37 cellular contexts compared by ENCODE assay signal in the genomic region with DNA sequence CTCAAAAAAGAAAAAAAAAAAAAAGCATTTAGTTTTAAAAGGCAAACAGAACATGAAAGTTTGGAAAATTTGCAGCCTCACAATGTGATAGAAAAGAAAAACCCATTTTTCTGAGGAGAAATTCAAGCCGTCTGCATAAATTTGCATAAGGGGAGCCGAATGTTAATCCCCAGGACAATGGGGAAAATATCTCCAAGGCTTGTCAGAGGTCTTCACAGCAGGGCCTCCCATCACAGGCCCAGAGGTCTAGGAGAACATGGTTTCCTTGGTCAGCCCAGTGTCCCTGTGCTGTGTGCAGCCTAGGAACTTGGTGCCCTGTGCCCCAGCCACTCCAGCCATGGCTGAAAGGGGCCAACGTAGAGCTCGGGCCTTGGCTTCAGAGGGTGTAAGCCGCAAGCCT.
"Had no signal": no experiment of that assay in that cellular context is flagged by ENCODE, and none has a peak within 500 bp of the region (broad histone marks: within the 10 kb centered on the region; RNA-seq: fewer than 3 reads in every experiment).

No MANE protein-coding gene starts in this region.

- H3K4me3 ChIP-seq: adrenal gland, body of pancreas, esophagus squamous epithelium, gastroesophageal sphincter, heart right ventricle had no signal

- H3K4me1 ChIP-seq: adrenal gland, body of pancreas, esophagus squamous epithelium, gastroesophageal sphincter, heart right ventricle had no signal

- H3K27ac ChIP-seq: adrenal gland, body of pancreas, epithelial cell of prostate, esophagus squamous epithelium, gastroesophageal sphincter, heart right ventricle, WERI-Rb-1 had no signal

- H3K36me3 ChIP-seq: adrenal gland, esophagus squamous epithelium, gastroesophageal sphincter, heart right ventricle, WERI-Rb-1 had no signal

- ATAC-seq: activated CD4-positive, alpha-beta T cell treated with anti-CD3 and anti-CD28 coated beads for 36 hours; activated CD8-positive, alpha-beta memory T cell treated with anti-CD3 and anti-CD28 coated beads, Interleukin-2, amount 10 ng/mL, durations not matched to agents 7 days and 5 days; activated CD8-positive, alpha-beta T cell treated with anti-CD3 and anti-CD28 coated beads, Interleukin-2, amount 10 ng/mL, durations not matched to agents 7 days and 5 days; activated naive CD8-positive, alpha-beta T cell treated with anti-CD3 and anti-CD28 coated beads, Interleukin-2, amount 50 U/mL, for 24 hours; body of pancreas; effector memory CD8-positive, alpha-beta T cell; gastroesophageal sphincter; heart right ventricle had no signal

- H3K4me3 Mint-ChIP-seq: activated CD4-positive, alpha-beta memory T cell treated with anti-CD3 and anti-CD28 coated beads for 36 hours; activated CD4-positive, alpha-beta T cell treated with anti-CD3 and anti-CD28 coated beads for 36 hours; activated CD4-positive, alpha-beta T cell treated with anti-CD3 and anti-CD28 coated beads, Interleukin-2, amount 10 ng/mL, durations not matched to agents 24 days and 14 days; activated CD8-positive, alpha-beta memory T cell treated with anti-CD3 and anti-CD28 coated beads, Interleukin-2, amount 10 ng/mL, durations not matched to agents 7 days and 5 days; activated CD8-positive, alpha-beta T cell treated with anti-CD3 and anti-CD28 coated beads, Interleukin-2, amount 10 ng/mL, durations not matched to agents 7 days and 5 days; activated naive CD4-positive, alpha-beta T cell treated with anti-CD3 and anti-CD28 coated beads for 36 hours; activated naive CD4-positive, alpha-beta T cell treated with anti-CD3 and anti-CD28 coated beads, Interleukin-2, amount 50 U/mL, for 24 hours; activated naive CD8-positive, alpha-beta T cell treated with anti-CD3 and anti-CD28 coated beads for 36 hours; activated naive CD8-positive, alpha-beta T cell treated with anti-CD3 and anti-CD28 coated beads, Interleukin-2, amount 50 U/mL, for 24 hours; activated T-helper 1 cell treated with anti-CD3 and anti-CD28 coated beads, Interleukin-12 subunit alpha, Interleukin-12 subunit beta, Interleukin-2, Interleukin-4 antibody, amounts not matched to agents 30 ng/mL and 10 ng/mL and 1 ng/mL, durations not matched to agents 14 hours and 24 hours and 36 hours; effector memory CD8-positive, alpha-beta T cell; T-helper 1 cell treated with Interleukin-12 subunit alpha and Interleukin-12 subunit beta and Interleukin-4 antibody, amounts not matched to agents 30 μg/mL and 1 μg/mL, for 36 hours had no signal

- H3K27me3 Mint-ChIP-seq: activated CD4-positive, alpha-beta memory T cell treated with anti-CD3 and anti-CD28 coated beads for 36 hours; activated CD4-positive, alpha-beta T cell treated with anti-CD3 and anti-CD28 coated beads for 36 hours; activated CD4-positive, alpha-beta T cell treated with anti-CD3 and anti-CD28 coated beads, Interleukin-2, amount 10 ng/mL, durations not matched to agents 24 days and 14 days; activated CD8-positive, alpha-beta memory T cell treated with anti-CD3 and anti-CD28 coated beads, Interleukin-2, amount 10 ng/mL, durations not matched to agents 7 days and 5 days; activated naive CD4-positive, alpha-beta T cell treated with anti-CD3 and anti-CD28 coated beads, Interleukin-2, amount 50 U/mL, for 24 hours; activated naive CD8-positive, alpha-beta T cell treated with anti-CD3 and anti-CD28 coated beads for 36 hours; activated naive CD8-positive, alpha-beta T cell treated with anti-CD3 and anti-CD28 coated beads, Interleukin-2, amount 50 U/mL, for 24 hours; effector memory CD8-positive, alpha-beta T cell had no signal

- H3K27ac Mint-ChIP-seq: activated CD4-positive, alpha-beta memory T cell treated with anti-CD3 and anti-CD28 coated beads for 36 hours; activated CD4-positive, alpha-beta T cell treated with anti-CD3 and anti-CD28 coated beads for 36 hours; activated CD4-positive, alpha-beta T cell treated with anti-CD3 and anti-CD28 coated beads, Interleukin-2, amount 10 ng/mL, durations not matched to agents 24 days and 14 days; activated CD8-positive, alpha-beta memory T cell treated with anti-CD3 and anti-CD28 coated beads, Interleukin-2, amount 10 ng/mL, durations not matched to agents 7 days and 5 days; activated CD8-positive, alpha-beta T cell treated with anti-CD3 and anti-CD28 coated beads, Interleukin-2, amount 10 ng/mL, durations not matched to agents 7 days and 5 days; activated naive CD4-positive, alpha-beta T cell treated with anti-CD3 and anti-CD28 coated beads for 36 hours; activated naive CD4-positive, alpha-beta T cell treated with anti-CD3 and anti-CD28 coated beads, Interleukin-2, amount 50 U/mL, for 24 hours; activated naive CD8-positive, alpha-beta T cell treated with anti-CD3 and anti-CD28 coated beads for 36 hours; activated naive CD8-positive, alpha-beta T cell treated with anti-CD3 and anti-CD28 coated beads, Interleukin-2, amount 50 U/mL, for 24 hours; activated T-helper 1 cell treated with anti-CD3 and anti-CD28 coated beads, Interleukin-12 subunit alpha, Interleukin-12 subunit beta, Interleukin-2, Interleukin-4 antibody, amounts not matched to agents 30 ng/mL and 10 ng/mL and 1 ng/mL, durations not matched to agents 14 hours and 24 hours and 36 hours; activated T-helper 2 cell treated with anti-CD3 and anti-CD28 coated beads, Interferon-gamma antibody, Interleukin-2, Interleukin-4, amounts not matched to agents 10 μg/mL and 5 μg/mL and 100 μg/mL, durations not matched to agents 14 hours and 24 hours and 36 hours; effector memory CD8-positive, alpha-beta T cell; T-helper 1 cell treated with Interleukin-12 subunit alpha and Interleukin-12 subunit beta and Interleukin-4 antibody, amounts not matched to agents 30 μg/mL and 1 μg/mL, for 36 hours had no signal

- H3K4me1 Mint-ChIP-seq: activated CD8-positive, alpha-beta memory T cell treated with anti-CD3 and anti-CD28 coated beads, Interleukin-2, amount 10 ng/mL, durations not matched to agents 7 days and 5 days had no signal

- FAIRE-seq: colon, endometrium, endothelial cell of umbilical vein had no signal

- H3K9me3 ChIP-seq: adrenal gland, body of pancreas had no signal

- H3K27me3 ChIP-seq: adrenal gland, body of pancreas, esophagus squamous epithelium, gastroesophageal sphincter, heart right ventricle had no signal

- DNase-seq: activated CD4-positive, alpha-beta memory T cell treated with anti-CD3 and anti-CD28 coated beads for 36 hours; activated CD4-positive, alpha-beta T cell treated with anti-CD3 and anti-CD28 coated beads for 36 hours; activated CD4-positive, alpha-beta T cell treated with anti-CD3 and anti-CD28 coated beads, Interleukin-2, amount 10 ng/mL, durations not matched to agents 24 days and 14 days; activated CD4-positive, CD25-positive, alpha-beta regulatory T cell; activated CD4-positive, CD25-positive, alpha-beta regulatory T cell treated with anti-CD3 and anti-CD28 coated beads, Interleukin-2, amount 50 U/mL, for 72 hours; activated CD8-positive, alpha-beta memory T cell treated with anti-CD3 and anti-CD28 coated beads, Interleukin-2, amount 10 ng/mL, durations not matched to agents 7 days and 5 days; activated CD8-positive, alpha-beta memory T cell treated with anti-CD3 and anti-CD28 coated beads, Interleukin-2, amount 50 U/mL, for 4 hours; activated CD8-positive, alpha-beta T cell treated with anti-CD3 and anti-CD28 coated beads, Interleukin-2, amount 10 ng/mL, durations not matched to agents 7 days and 5 days; activated effector memory CD4-positive, alpha-beta T cell treated with anti-CD3 and anti-CD28 coated beads, Interleukin-2, amount 50 U/mL, for 16 hours; activated naive CD4-positive, alpha-beta T cell treated with anti-CD3 and anti-CD28 coated beads for 36 hours; activated naive CD8-positive, alpha-beta T cell treated with anti-CD3 and anti-CD28 coated beads for 36 hours; activated naive CD8-positive, alpha-beta T cell treated with anti-CD3 and anti-CD28 coated beads, Interleukin-2, amount 50 U/mL, for 24 hours; activated T-cell treated with anti-CD3 and anti-CD28 coated beads, Interleukin-2, amount 50 U/mL, for 1 hour; activated T-cell treated with anti-CD3 and anti-CD28 coated beads, Interleukin-2, amount 50 U/mL, for 48 hours; adrenal gland; amygdala; aorta; body of pancreas; caudate nucleus; cortex of kidney; dermis blood vessel endothelial cell; effector CD4-positive, alpha-beta T cell; effector memory CD8-positive, alpha-beta T cell; esophagus squamous epithelium; foreskin melanocyte; heart right ventricle; T1000; WERI-Rb-1 had no signal
